In the genomic region with DNA sequence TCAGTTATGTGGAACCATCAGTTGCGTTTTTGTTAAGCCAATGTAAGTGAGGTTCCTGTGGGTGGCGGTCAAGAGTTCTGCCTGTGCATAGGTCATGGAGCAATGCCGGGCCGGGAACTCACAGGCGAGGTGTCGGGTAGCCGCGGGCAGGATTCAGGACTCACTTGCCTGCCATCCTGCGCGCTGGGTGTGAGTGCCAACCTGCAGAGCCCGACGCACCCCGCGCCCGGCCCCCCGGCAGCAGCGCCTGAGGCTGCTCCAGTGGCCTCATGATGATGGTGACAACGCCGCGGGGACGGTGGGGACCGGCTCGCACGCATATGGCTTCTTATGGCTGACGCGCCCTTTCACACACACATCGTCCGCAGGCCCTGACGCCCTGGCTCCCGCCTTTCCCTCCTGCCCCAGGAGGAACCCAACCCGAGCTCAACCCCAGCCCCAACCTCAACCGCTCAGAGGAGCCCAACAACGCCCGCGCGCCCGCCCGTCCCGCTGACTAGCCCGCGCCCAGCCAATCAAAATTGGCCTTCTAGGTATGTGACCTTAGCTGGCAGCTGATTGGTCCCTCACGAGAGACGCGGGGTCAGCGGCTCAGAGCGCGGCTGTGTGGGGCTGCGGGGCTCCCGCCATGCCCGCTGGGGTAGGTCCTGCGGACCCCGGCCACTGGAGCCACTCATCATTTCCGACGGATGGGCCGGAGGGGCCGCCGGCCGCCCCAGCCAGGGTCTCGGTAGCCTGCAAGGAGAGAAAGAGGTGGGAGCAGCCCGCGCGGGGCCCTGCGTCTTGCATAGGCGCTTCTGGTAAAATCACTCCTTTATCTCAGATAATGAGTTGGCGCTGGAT, we compare ENCODE assay signal across 2 cellular contexts.
A peak's percentile ranks its signal among the peaks of the same experiment; 100 is the strongest.
TF ChIP-seq lines count a peak whose summit lies in the region.

A gene with protein sequence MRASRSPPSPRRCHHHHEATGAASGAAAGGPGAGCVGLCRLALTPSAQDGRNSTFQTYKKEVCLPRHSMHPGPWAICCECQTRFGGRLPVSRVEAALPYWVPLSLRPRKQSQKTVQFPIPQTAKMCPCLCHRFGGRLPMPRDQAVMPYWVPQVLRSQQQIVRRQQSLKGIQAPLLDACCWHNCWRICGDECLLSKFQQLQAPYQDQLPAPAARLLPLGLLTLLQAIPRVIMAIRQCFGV (minus strand): TSS at position 470 of the 843 bp plus-strand sequence. CDS start 150 bp downstream, at position 320.

TF ChIP-seq in A549, 52 proteins besides CTCF, POLR2A, EP300 and RAD21 (continued from another document):
- TF ChIP-seq, protein P1, sequence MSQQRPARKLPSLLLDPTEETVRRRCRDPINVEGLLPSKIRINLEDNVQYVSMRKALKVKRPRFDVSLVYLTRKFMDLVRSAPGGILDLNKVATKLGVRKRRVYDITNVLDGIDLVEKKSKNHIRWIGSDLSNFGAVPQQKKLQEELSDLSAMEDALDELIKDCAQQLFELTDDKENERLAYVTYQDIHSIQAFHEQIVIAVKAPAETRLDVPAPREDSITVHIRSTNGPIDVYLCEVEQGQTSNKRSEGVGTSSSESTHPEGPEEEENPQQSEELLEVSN (IDR thresholded peaks at IDR 0.05; ENCODE audit: borderline replicate concordance, low read depth), result peak; percentile 91
- peak in 1 of 2 experiments; percentile 85; a peak in 3 of 5 replicates for TF ChIP-seq JUN (IDR thresholded peaks at IDR 0.05)
- TF ChIP-seq HOXA7 (CRISPR knock-in tag; IDR thresholded peaks at IDR 0.05), result no peak
- peak; percentile 59; the same call in 1 of the 2 replicates for TF ChIP-seq TFCP2L1 (CRISPR knock-in tag; IDR thresholded peaks at IDR 0.05)
- peak; percentile 29; the same call in 1 of the 2 replicates for TF ChIP-seq RFX5 (IDR thresholded peaks at IDR 0.05)
- TF ChIP-seq PHF8 (IDR thresholded peaks at IDR 0.05; ENCODE audit: borderline replicate concordance, low read depth), result peak; percentile 98
- 0 out of 2 replicates have a peak, but pooled peaks have one; percentile 25 for TF ChIP-seq MYC (IDR thresholded peaks at IDR 0.05; ENCODE audit: borderline replicate concordance, low read length)
- TF ChIP-seq NR3C1 (IDR thresholded peaks at IDR 0.05), result no peak
- TF ChIP-seq, protein P2, sequence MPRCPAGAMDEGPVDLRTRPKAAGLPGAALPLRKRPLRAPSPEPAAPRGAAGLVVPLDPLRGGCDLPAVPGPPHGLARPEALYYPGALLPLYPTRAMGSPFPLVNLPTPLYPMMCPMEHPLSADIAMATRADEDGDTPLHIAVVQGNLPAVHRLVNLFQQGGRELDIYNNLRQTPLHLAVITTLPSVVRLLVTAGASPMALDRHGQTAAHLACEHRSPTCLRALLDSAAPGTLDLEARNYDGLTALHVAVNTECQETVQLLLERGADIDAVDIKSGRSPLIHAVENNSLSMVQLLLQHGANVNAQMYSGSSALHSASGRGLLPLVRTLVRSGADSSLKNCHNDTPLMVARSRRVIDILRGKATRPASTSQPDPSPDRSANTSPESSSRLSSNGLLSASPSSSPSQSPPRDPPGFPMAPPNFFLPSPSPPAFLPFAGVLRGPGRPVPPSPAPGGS (IDR thresholded peaks at IDR 0.05), result peak; percentile 81; the same call in 2 of the 3 replicates
- TF ChIP-seq, protein P3, sequence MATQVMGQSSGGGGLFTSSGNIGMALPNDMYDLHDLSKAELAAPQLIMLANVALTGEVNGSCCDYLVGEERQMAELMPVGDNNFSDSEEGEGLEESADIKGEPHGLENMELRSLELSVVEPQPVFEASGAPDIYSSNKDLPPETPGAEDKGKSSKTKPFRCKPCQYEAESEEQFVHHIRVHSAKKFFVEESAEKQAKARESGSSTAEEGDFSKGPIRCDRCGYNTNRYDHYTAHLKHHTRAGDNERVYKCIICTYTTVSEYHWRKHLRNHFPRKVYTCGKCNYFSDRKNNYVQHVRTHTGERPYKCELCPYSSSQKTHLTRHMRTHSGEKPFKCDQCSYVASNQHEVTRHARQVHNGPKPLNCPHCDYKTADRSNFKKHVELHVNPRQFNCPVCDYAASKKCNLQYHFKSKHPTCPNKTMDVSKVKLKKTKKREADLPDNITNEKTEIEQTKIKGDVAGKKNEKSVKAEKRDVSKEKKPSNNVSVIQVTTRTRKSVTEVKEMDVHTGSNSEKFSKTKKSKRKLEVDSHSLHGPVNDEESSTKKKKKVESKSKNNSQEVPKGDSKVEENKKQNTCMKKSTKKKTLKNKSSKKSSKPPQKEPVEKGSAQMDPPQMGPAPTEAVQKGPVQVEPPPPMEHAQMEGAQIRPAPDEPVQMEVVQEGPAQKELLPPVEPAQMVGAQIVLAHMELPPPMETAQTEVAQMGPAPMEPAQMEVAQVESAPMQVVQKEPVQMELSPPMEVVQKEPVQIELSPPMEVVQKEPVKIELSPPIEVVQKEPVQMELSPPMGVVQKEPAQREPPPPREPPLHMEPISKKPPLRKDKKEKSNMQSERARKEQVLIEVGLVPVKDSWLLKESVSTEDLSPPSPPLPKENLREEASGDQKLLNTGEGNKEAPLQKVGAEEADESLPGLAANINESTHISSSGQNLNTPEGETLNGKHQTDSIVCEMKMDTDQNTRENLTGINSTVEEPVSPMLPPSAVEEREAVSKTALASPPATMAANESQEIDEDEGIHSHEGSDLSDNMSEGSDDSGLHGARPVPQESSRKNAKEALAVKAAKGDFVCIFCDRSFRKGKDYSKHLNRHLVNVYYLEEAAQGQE (IDR thresholded peaks at IDR 0.05), result no peak
- no peak for TF ChIP-seq MAFK (IDR thresholded peaks at IDR 0.05; ENCODE audit: partially characterized antibody)
- peak; percentile 50; the same call in 1 of the 2 replicates for TF ChIP-seq TP53 (CRISPR knock-in tag; IDR thresholded peaks at IDR 0.05)
- TF ChIP-seq, protein P4, sequence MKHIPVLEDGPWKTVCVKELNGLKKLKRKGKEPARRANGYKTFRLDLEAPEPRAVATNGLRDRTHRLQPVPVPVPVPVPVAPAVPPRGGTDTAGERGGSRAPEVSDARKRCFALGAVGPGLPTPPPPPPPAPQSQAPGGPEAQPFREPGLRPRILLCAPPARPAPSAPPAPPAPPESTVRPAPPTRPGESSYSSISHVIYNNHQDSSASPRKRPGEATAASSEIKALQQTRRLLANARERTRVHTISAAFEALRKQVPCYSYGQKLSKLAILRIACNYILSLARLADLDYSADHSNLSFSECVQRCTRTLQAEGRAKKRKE (CRISPR knock-in tag; IDR thresholded peaks at IDR 0.05; ENCODE audit: low read depth), result no peak
- TF ChIP-seq RARB (CRISPR knock-in tag; IDR thresholded peaks at IDR 0.05), result 0 out of 2 replicates have a peak, but pooled peaks have one; percentile 33
- TF ChIP-seq KDM5A (IDR thresholded peaks at IDR 0.05), result peak; percentile 82
- TF ChIP-seq FOSB (CRISPR knock-in tag; IDR thresholded peaks at IDR 0.05), result no peak
- TF ChIP-seq, protein P5, sequence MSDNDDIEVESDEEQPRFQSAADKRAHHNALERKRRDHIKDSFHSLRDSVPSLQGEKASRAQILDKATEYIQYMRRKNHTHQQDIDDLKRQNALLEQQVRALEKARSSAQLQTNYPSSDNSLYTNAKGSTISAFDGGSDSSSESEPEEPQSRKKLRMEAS (IDR thresholded peaks at IDR 0.05), result peak; percentile 76; the same call in 1 of the 2 replicates
- TF ChIP-seq NFE2L2 (conservative IDR thresholded peaks at IDR 0.05; ENCODE audit: low read length), result no peak

TF ChIP-seq in GM12878, 131 proteins besides CTCF, POLR2A, EP300 and RAD21 (continued from another document and continues in another):
- TF ChIP-seq, protein P6, sequence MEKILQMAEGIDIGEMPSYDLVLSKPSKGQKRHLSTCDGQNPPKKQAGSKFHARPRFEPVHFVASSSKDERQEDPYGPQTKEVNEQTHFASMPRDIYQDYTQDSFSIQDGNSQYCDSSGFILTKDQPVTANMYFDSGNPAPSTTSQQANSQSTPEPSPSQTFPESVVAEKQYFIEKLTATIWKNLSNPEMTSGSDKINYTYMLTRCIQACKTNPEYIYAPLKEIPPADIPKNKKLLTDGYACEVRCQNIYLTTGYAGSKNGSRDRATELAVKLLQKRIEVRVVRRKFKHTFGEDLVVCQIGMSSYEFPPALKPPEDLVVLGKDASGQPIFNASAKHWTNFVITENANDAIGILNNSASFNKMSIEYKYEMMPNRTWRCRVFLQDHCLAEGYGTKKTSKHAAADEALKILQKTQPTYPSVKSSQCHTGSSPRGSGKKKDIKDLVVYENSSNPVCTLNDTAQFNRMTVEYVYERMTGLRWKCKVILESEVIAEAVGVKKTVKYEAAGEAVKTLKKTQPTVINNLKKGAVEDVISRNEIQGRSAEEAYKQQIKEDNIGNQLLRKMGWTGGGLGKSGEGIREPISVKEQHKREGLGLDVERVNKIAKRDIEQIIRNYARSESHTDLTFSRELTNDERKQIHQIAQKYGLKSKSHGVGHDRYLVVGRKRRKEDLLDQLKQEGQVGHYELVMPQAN (conservative IDR thresholded peaks at IDR 0.05), result peak; percentile 70; the same call in 1 of the 2 replicates
- TF ChIP-seq SMARCA5 (IDR thresholded peaks at IDR 0.05) (peak; percentile 99; the same call in 1 of the 2 replicates), YY1 (IDR thresholded peaks at IDR 0.05; ENCODE audit: low read depth, low read length) (peak; percentile 49), NR2C2 (IDR thresholded peaks at IDR 0.05; ENCODE audit: borderline replicate concordance, control insufficient read depth, insufficient read length, low read depth) (no peak), WRNIP1 (IDR thresholded peaks at IDR 0.05; ENCODE audit: borderline replicate concordance, low read depth, low read length) (no peak), EED (IDR thresholded peaks at IDR 0.05; ENCODE audit: low read depth) (no peak), FOS (IDR thresholded peaks at IDR 0.05; ENCODE audit: borderline replicate concordance, extremely low read depth, insufficient read length) (peak; percentile 66), SMAD5 (IDR thresholded peaks at IDR 0.05; ENCODE audit: low read depth) (peak; percentile 57; the same call in 1 of the 2 replicates), TAF1 (IDR thresholded peaks at IDR 0.05; ENCODE audit: borderline replicate concordance, low read depth, low read length) (peak; percentile 76; the same call in 1 of the 2 replicates), POLR2AphosphoS2 (IDR thresholded peaks at IDR 0.05; ENCODE audit: low read depth, low read length) (peak; percentile 82; the same call in 1 of the 2 replicates), FOXK2 (IDR thresholded peaks at IDR 0.05) (no peak)
- TF ChIP-seq, protein P7, sequence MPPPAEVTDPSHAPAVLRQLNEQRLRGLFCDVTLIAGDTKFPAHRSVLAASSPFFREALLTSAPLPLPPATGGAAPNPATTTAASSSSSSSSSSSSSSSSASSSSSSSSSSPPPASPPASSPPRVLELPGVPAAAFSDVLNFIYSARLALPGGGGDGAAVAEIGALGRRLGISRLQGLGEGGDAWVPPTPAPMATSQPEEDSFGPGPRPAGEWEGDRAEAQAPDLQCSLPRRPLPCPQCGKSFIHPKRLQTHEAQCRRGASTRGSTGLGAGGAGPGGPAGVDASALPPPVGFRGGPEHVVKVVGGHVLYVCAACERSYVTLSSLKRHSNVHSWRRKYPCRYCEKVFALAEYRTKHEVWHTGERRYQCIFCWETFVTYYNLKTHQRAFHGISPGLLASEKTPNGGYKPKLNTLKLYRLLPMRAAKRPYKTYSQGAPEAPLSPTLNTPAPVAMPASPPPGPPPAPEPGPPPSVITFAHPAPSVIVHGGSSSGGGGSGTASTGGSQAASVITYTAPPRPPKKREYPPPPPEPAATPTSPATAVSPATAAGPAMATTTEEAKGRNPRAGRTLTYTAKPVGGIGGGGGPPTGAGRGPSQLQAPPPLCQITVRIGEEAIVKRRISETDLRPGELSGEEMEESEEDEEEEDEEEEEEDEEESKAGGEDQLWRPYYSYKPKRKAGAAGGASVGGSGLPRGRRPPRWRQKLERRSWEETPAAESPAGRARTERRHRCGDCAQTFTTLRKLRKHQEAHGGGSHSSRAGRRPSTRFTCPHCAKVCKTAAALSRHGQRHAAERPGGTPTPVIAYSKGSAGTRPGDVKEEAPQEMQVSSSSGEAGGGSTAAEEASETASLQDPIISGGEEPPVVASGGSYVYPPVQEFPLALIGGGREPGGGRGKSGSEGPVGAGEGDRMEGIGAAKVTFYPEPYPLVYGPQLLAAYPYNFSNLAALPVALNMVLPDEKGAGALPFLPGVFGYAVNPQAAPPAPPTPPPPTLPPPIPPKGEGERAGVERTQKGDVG (CRISPR knock-in tag; IDR thresholded peaks at IDR 0.05), result no peak
- TF ChIP-seq, protein P8, sequence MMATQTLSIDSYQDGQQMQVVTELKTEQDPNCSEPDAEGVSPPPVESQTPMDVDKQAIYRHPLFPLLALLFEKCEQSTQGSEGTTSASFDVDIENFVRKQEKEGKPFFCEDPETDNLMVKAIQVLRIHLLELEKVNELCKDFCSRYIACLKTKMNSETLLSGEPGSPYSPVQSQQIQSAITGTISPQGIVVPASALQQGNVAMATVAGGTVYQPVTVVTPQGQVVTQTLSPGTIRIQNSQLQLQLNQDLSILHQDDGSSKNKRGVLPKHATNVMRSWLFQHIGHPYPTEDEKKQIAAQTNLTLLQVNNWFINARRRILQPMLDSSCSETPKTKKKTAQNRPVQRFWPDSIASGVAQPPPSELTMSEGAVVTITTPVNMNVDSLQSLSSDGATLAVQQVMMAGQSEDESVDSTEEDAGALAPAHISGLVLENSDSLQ (IDR thresholded peaks at IDR 0.05), result 0 out of 2 replicates have a peak, but pooled peaks have one; percentile 38
- TF ChIP-seq, protein P9, sequence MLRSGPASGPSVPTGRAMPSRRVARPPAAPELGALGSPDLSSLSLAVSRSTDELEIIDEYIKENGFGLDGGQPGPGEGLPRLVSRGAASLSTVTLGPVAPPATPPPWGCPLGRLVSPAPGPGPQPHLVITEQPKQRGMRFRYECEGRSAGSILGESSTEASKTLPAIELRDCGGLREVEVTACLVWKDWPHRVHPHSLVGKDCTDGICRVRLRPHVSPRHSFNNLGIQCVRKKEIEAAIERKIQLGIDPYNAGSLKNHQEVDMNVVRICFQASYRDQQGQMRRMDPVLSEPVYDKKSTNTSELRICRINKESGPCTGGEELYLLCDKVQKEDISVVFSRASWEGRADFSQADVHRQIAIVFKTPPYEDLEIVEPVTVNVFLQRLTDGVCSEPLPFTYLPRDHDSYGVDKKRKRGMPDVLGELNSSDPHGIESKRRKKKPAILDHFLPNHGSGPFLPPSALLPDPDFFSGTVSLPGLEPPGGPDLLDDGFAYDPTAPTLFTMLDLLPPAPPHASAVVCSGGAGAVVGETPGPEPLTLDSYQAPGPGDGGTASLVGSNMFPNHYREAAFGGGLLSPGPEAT (IDR thresholded peaks at IDR 0.05; ENCODE audit: low read depth), result peak; percentile 25; the same call in 1 of the 2 replicates
- TF ChIP-seq, protein P10, sequence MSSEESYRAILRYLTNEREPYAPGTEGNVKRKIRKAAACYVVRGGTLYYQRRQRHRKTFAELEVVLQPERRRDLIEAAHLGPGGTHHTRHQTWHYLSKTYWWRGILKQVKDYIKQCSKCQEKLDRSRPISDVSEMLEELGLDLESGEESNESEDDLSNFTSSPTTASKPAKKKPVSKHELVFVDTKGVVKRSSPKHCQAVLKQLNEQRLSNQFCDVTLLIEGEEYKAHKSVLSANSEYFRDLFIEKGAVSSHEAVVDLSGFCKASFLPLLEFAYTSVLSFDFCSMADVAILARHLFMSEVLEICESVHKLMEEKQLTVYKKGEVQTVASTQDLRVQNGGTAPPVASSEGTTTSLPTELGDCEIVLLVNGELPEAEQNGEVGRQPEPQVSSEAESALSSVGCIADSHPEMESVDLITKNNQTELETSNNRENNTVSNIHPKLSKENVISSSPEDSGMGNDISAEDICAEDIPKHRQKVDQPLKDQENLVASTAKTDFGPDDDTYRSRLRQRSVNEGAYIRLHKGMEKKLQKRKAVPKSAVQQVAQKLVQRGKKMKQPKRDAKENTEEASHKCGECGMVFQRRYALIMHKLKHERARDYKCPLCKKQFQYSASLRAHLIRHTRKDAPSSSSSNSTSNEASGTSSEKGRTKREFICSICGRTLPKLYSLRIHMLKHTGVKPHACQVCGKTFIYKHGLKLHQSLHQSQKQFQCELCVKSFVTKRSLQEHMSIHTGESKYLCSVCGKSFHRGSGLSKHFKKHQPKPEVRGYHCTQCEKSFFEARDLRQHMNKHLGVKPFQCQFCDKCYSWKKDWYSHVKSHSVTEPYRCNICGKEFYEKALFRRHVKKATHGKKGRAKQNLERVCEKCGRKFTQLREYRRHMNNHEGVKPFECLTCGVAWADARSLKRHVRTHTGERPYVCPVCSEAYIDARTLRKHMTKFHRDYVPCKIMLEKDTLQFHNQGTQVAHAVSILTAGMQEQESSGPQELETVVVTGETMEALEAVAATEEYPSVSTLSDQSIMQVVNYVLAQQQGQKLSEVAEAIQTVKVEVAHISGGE (CRISPR knock-in tag; IDR thresholded peaks at IDR 0.05), result no peak
